In the genomic region with DNA sequence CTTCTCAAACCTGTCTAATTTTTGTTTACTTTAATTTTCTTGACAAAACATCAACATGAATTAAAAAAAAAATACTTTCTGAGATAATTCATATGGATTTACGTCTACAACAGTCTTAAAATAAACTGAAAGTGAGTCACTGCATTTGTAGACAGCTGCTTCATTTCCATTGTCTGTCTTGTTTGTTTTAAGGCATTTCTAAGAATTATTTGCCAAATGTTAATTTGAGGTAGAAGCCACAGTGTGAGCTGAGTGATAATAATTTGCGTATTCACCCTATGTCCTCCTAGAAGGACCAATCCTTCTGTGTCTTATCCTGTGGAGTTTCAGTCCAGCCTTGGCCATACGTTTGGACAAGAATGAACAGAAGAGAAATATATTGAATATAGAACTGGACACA, we compare ENCODE assay signal across 35 cellular contexts.
"Had no signal": no experiment of that assay in that cellular context is flagged by ENCODE, and none has a peak within 500 bp of the region (broad histone marks: within the 10 kb centered on the region; RNA-seq: fewer than 3 reads in every experiment).

No MANE protein-coding gene starts in this region.

- H3K4me1 ChIP-seq: prostate gland, suprapubic skin, tibial artery, upper lobe of right lung had no signal

- H3K36me3 ChIP-seq: cardiac muscle cell, neutrophil, ovary, prostate gland, sigmoid colon, stomach, suprapubic skin, tibial artery, upper lobe of right lung, WERI-Rb-1 had no signal

- FAIRE-seq: kidney had no signal

- H3K4me1 Mint-ChIP-seq: activated CD4-positive, alpha-beta T cell treated with anti-CD3 and anti-CD28 coated beads, Interleukin-2, amount 10 ng/mL, durations not matched to agents 24 days and 14 days; activated naive CD4-positive, alpha-beta T cell treated with anti-CD3 and anti-CD28 coated beads, Interleukin-2, amount 10 ng/mL, durations not matched to agents 7 days and 5 days; naive B cell; nephron progenitor cell; stimulated activated naive B cell treated with anti-CD40 and anti-IgM and Interleukin-4, amounts not matched to agents 10 μg/mL and 1 μg/mL and 100 μg/mL, for 72 hours had no signal

- H3K27me3 Mint-ChIP-seq: activated CD4-positive, alpha-beta memory T cell treated with anti-CD3 and anti-CD28 coated beads for 36 hours; activated CD4-positive, alpha-beta T cell treated with anti-CD3 and anti-CD28 coated beads, Interleukin-2, amount 10 ng/mL, durations not matched to agents 24 days and 14 days; activated naive CD4-positive, alpha-beta T cell treated with anti-CD3 and anti-CD28 coated beads, Interleukin-2, amount 10 ng/mL, durations not matched to agents 7 days and 5 days; naive B cell; stimulated activated naive B cell treated with anti-CD40 and anti-IgM and Interleukin-4, amounts not matched to agents 10 μg/mL and 1 μg/mL and 100 μg/mL, for 72 hours had no signal

- H3K9me3 ChIP-seq: body of pancreas, neutrophil, ovary, prostate gland, sigmoid colon, stomach, suprapubic skin, tibial artery, upper lobe of right lung had no signal

- H3K27me3 ChIP-seq: body of pancreas, cardiac muscle cell, dorsolateral prefrontal cortex, neutrophil, ovary, sigmoid colon, stomach, suprapubic skin, tibial artery, upper lobe of right lung had no signal

- H3K4me3 ChIP-seq: body of pancreas, cardiac muscle cell, coronary artery, dorsolateral prefrontal cortex, ovary, prostate gland, sigmoid colon, stomach, suprapubic skin, tibial artery, upper lobe of right lung had no signal

- H3K9me3 Mint-ChIP-seq: activated CD4-positive, alpha-beta memory T cell treated with anti-CD3 and anti-CD28 coated beads for 36 hours; activated CD4-positive, alpha-beta T cell treated with anti-CD3 and anti-CD28 coated beads, Interleukin-2, amount 10 ng/mL, durations not matched to agents 24 days and 14 days; activated naive CD4-positive, alpha-beta T cell treated with anti-CD3 and anti-CD28 coated beads, Interleukin-2, amount 10 ng/mL, durations not matched to agents 7 days and 5 days; activated T-helper 1 cell treated with anti-CD3 and anti-CD28 coated beads, Interleukin-12 subunit alpha, Interleukin-12 subunit beta, Interleukin-2, Interleukin-4 antibody, amounts not matched to agents 30 ng/mL and 10 ng/mL and 1 ng/mL, durations not matched to agents 14 hours and 24 hours and 36 hours; nephron progenitor cell; stimulated activated naive B cell treated with anti-CD40 and anti-IgM and Interleukin-4, amounts not matched to agents 10 μg/mL and 1 μg/mL and 100 μg/mL, for 72 hours had no signal

- ATAC-seq: activated CD4-positive, CD25-positive, alpha-beta regulatory T cell treated with anti-CD3 and anti-CD28 coated beads, Interleukin-2, amount 50 U/mL, for 24 hours; body of pancreas; left colon; stimulated activated naive B cell treated with anti-CD40 and anti-IgM and Interleukin-4, amounts not matched to agents 10 μg/mL and 1 μg/mL and 100 μg/mL, for 72 hours; upper lobe of right lung had no signal

- DNase-seq: activated CD4-positive, alpha-beta memory T cell treated with anti-CD3 and anti-CD28 coated beads for 36 hours; activated CD4-positive, alpha-beta T cell treated with anti-CD3 and anti-CD28 coated beads, Interleukin-2, amount 10 ng/mL, durations not matched to agents 24 days and 14 days; activated CD8-positive, alpha-beta memory T cell treated with anti-CD3 and anti-CD28 coated beads, Interleukin-2, amount 50 U/mL, for 4 hours; activated gamma-delta T cell; activated naive CD4-positive, alpha-beta T cell treated with anti-CD3 and anti-CD28 coated beads, Interleukin-2, amount 10 ng/mL, durations not matched to agents 7 days and 5 days; activated T-cell treated with anti-CD3 and anti-CD28 coated beads, Interleukin-2, amount 50 U/mL, for 1 hour; amniotic stem cell; body of pancreas; cerebellar nuclear complex; dorsolateral prefrontal cortex; effector memory CD4-positive, alpha-beta T cell; head of caudate nucleus; hippocampal formation; kidney; left colon; mammary epithelial cell; naive B cell; nephron progenitor cell; ovary; sigmoid colon; stimulated activated CD4-positive, alpha-beta T cell treated with anti-CD3 and anti-CD28 coated beads, Interleukin-15, amount 100 ng/mL, for 24 hours; stimulated activated CD4-positive, alpha-beta T cell treated with anti-CD3 and anti-CD28 coated beads, Interleukin-2, amount 100 ng/mL, for 24 hours; stimulated activated naive B cell treated with anti-CD40 and anti-IgM and Interleukin-4, amounts not matched to agents 10 μg/mL and 1 μg/mL and 100 μg/mL, for 72 hours; stomach; T1000; tibial artery; upper lobe of right lung; WERI-Rb-1 had no signal

- H3K36me3 Mint-ChIP-seq: activated CD4-positive, alpha-beta memory T cell treated with anti-CD3 and anti-CD28 coated beads for 36 hours; activated naive CD4-positive, alpha-beta T cell treated with anti-CD3 and anti-CD28 coated beads, Interleukin-2, amount 10 ng/mL, durations not matched to agents 7 days and 5 days; naive B cell; stimulated activated naive B cell treated with anti-CD40 and anti-IgM and Interleukin-4, amounts not matched to agents 10 μg/mL and 1 μg/mL and 100 μg/mL, for 72 hours had no signal

- H3K4me3 Mint-ChIP-seq: activated CD4-positive, alpha-beta memory T cell treated with anti-CD3 and anti-CD28 coated beads for 36 hours; activated CD4-positive, alpha-beta T cell treated with anti-CD3 and anti-CD28 coated beads, Interleukin-2, amount 10 ng/mL, durations not matched to agents 24 days and 14 days; activated naive CD4-positive, alpha-beta T cell treated with anti-CD3 and anti-CD28 coated beads, Interleukin-2, amount 10 ng/mL, durations not matched to agents 7 days and 5 days; activated T-helper 1 cell treated with anti-CD3 and anti-CD28 coated beads, Interleukin-12 subunit alpha, Interleukin-12 subunit beta, Interleukin-2, Interleukin-4 antibody, amounts not matched to agents 30 ng/mL and 10 ng/mL and 1 ng/mL, durations not matched to agents 14 hours and 24 hours and 36 hours; naive B cell; nephron progenitor cell; stimulated activated naive B cell treated with anti-CD40 and anti-IgM and Interleukin-4, amounts not matched to agents 10 μg/mL and 1 μg/mL and 100 μg/mL, for 72 hours had no signal

- H3K27ac Mint-ChIP-seq: activated CD4-positive, alpha-beta memory T cell treated with anti-CD3 and anti-CD28 coated beads for 36 hours; activated CD4-positive, alpha-beta T cell treated with anti-CD3 and anti-CD28 coated beads, Interleukin-2, amount 10 ng/mL, durations not matched to agents 24 days and 14 days; activated naive CD4-positive, alpha-beta T cell treated with anti-CD3 and anti-CD28 coated beads, Interleukin-2, amount 10 ng/mL, durations not matched to agents 7 days and 5 days; activated T-helper 1 cell treated with anti-CD3 and anti-CD28 coated beads, Interleukin-12 subunit alpha, Interleukin-12 subunit beta, Interleukin-2, Interleukin-4 antibody, amounts not matched to agents 30 ng/mL and 10 ng/mL and 1 ng/mL, durations not matched to agents 14 hours and 24 hours and 36 hours; naive B cell; nephron progenitor cell; stimulated activated naive B cell treated with anti-CD40 and anti-IgM and Interleukin-4, amounts not matched to agents 10 μg/mL and 1 μg/mL and 100 μg/mL, for 72 hours had no signal

- H3K27ac ChIP-seq: body of pancreas, cardiac muscle cell, coronary artery, neutrophil, ovary, prostate gland, stomach, suprapubic skin, tibial artery, upper lobe of right lung, WERI-Rb-1 had no signal
